ENCODE assay signal across 1 cellular context in the genomic region with DNA sequence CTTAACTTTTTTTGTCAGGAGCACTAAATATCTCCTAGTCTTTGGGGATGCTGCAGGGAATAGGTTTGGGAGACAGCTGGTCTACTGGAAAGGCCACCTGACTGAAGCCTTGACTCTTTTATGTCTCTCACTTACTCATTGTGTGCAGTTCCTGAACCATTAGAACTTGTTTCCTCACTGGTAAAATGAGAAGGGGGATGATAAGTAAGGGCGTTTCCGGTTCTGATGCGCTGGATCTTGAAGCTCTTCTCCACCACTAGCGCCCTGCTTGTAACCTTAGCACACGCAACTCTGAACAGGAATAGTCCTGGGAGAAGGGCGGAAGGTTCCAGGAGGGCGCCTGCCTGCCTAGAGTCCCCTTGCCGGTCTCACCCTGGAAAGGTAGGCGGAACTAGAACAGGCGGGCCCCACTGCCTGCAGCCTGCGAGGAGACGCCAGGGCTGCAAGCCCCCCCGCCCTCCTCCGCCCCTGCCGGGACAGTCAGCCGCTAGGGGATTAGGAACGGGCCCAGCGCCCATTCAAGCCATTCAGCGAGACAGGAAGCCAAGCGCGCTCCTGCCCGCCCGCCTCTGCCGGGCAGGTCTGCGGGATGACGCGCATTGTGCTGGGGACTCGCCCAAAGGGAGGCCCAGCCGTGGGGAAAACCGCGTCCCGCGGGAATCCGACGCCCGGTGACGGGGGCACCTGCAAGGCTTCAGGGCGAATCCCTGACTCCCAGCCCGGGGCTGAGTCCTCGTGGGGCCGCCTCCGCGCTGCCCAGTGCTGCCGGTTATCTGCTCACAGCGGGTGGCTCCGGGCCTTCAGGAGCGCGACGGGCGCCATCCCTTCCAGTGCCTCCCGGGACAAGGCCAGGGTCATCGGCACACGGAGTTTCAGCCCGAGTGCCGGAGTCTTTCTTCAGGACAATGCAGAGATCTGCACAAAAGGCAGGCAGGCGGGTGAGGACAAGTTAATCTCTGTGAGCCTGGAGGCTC.
A peak's percentile ranks its signal among the peaks of the same experiment; 100 is the strongest.
TF ChIP-seq lines count a peak whose summit lies in the region.

No MANE protein-coding gene starts in this region.

TF ChIP-seq in K562, 482 proteins besides CTCF, POLR2A, EP300 and RAD21 (continued from another document and continues in another):
- TF ChIP-seq, protein P1, sequence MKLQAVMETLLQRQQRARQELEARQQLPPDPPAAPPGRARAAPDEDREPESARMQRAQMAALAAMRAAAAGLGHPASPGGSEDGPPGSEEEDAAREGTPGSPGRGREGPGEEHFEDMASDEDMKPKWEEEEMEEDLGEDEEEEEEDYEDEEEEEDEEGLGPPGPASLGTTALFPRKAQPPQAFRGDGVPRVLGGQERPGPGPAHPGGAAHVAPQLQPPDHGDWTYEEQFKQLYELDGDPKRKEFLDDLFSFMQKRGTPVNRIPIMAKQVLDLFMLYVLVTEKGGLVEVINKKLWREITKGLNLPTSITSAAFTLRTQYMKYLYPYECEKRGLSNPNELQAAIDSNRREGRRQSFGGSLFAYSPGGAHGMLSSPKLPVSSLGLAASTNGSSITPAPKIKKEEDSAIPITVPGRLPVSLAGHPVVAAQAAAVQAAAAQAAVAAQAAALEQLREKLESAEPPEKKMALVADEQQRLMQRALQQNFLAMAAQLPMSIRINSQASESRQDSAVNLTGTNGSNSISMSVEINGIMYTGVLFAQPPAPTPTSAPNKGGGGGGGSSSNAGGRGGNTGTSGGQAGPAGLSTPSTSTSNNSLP (IDR thresholded peaks at IDR 0.05; ENCODE audit: borderline replicate concordance, low read depth, low read length): no peak
- no peak for TF ChIP-seq ZNF707 (CRISPR knock-in tag; conservative IDR thresholded peaks at IDR 0.05)
- TF ChIP-seq ZNF583 (CRISPR knock-in tag; IDR thresholded peaks at IDR 0.05): no peak
- TF ChIP-seq, protein P2, sequence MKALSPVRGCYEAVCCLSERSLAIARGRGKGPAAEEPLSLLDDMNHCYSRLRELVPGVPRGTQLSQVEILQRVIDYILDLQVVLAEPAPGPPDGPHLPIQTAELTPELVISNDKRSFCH (CRISPR knock-in tag; IDR thresholded peaks at IDR 0.05): no peak
- TF ChIP-seq, protein P2 (tag; IDR thresholded peaks at IDR 0.05): no peak
- no peak; the same call in 1 of the 2 replicates for TF ChIP-seq ESRRA (IDR thresholded peaks at IDR 0.05; ENCODE audit: borderline replicate concordance, low read depth)
- no peak for TF ChIP-seq NR3C1 (CRISPR knock-in tag; IDR thresholded peaks at IDR 0.05)
- no peak for TF ChIP-seq ZNF253 (CRISPR knock-in tag; conservative IDR thresholded peaks at IDR 0.05)
- TF ChIP-seq, protein P3, sequence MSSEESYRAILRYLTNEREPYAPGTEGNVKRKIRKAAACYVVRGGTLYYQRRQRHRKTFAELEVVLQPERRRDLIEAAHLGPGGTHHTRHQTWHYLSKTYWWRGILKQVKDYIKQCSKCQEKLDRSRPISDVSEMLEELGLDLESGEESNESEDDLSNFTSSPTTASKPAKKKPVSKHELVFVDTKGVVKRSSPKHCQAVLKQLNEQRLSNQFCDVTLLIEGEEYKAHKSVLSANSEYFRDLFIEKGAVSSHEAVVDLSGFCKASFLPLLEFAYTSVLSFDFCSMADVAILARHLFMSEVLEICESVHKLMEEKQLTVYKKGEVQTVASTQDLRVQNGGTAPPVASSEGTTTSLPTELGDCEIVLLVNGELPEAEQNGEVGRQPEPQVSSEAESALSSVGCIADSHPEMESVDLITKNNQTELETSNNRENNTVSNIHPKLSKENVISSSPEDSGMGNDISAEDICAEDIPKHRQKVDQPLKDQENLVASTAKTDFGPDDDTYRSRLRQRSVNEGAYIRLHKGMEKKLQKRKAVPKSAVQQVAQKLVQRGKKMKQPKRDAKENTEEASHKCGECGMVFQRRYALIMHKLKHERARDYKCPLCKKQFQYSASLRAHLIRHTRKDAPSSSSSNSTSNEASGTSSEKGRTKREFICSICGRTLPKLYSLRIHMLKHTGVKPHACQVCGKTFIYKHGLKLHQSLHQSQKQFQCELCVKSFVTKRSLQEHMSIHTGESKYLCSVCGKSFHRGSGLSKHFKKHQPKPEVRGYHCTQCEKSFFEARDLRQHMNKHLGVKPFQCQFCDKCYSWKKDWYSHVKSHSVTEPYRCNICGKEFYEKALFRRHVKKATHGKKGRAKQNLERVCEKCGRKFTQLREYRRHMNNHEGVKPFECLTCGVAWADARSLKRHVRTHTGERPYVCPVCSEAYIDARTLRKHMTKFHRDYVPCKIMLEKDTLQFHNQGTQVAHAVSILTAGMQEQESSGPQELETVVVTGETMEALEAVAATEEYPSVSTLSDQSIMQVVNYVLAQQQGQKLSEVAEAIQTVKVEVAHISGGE (CRISPR knock-in tag; IDR thresholded peaks at IDR 0.05): peak in 1 of 3 experiments; percentile 73; a peak in 2 of 6 replicates
- no peak for TF ChIP-seq NFIC (IDR thresholded peaks at IDR 0.05)
- TF ChIP-seq, protein P4, sequence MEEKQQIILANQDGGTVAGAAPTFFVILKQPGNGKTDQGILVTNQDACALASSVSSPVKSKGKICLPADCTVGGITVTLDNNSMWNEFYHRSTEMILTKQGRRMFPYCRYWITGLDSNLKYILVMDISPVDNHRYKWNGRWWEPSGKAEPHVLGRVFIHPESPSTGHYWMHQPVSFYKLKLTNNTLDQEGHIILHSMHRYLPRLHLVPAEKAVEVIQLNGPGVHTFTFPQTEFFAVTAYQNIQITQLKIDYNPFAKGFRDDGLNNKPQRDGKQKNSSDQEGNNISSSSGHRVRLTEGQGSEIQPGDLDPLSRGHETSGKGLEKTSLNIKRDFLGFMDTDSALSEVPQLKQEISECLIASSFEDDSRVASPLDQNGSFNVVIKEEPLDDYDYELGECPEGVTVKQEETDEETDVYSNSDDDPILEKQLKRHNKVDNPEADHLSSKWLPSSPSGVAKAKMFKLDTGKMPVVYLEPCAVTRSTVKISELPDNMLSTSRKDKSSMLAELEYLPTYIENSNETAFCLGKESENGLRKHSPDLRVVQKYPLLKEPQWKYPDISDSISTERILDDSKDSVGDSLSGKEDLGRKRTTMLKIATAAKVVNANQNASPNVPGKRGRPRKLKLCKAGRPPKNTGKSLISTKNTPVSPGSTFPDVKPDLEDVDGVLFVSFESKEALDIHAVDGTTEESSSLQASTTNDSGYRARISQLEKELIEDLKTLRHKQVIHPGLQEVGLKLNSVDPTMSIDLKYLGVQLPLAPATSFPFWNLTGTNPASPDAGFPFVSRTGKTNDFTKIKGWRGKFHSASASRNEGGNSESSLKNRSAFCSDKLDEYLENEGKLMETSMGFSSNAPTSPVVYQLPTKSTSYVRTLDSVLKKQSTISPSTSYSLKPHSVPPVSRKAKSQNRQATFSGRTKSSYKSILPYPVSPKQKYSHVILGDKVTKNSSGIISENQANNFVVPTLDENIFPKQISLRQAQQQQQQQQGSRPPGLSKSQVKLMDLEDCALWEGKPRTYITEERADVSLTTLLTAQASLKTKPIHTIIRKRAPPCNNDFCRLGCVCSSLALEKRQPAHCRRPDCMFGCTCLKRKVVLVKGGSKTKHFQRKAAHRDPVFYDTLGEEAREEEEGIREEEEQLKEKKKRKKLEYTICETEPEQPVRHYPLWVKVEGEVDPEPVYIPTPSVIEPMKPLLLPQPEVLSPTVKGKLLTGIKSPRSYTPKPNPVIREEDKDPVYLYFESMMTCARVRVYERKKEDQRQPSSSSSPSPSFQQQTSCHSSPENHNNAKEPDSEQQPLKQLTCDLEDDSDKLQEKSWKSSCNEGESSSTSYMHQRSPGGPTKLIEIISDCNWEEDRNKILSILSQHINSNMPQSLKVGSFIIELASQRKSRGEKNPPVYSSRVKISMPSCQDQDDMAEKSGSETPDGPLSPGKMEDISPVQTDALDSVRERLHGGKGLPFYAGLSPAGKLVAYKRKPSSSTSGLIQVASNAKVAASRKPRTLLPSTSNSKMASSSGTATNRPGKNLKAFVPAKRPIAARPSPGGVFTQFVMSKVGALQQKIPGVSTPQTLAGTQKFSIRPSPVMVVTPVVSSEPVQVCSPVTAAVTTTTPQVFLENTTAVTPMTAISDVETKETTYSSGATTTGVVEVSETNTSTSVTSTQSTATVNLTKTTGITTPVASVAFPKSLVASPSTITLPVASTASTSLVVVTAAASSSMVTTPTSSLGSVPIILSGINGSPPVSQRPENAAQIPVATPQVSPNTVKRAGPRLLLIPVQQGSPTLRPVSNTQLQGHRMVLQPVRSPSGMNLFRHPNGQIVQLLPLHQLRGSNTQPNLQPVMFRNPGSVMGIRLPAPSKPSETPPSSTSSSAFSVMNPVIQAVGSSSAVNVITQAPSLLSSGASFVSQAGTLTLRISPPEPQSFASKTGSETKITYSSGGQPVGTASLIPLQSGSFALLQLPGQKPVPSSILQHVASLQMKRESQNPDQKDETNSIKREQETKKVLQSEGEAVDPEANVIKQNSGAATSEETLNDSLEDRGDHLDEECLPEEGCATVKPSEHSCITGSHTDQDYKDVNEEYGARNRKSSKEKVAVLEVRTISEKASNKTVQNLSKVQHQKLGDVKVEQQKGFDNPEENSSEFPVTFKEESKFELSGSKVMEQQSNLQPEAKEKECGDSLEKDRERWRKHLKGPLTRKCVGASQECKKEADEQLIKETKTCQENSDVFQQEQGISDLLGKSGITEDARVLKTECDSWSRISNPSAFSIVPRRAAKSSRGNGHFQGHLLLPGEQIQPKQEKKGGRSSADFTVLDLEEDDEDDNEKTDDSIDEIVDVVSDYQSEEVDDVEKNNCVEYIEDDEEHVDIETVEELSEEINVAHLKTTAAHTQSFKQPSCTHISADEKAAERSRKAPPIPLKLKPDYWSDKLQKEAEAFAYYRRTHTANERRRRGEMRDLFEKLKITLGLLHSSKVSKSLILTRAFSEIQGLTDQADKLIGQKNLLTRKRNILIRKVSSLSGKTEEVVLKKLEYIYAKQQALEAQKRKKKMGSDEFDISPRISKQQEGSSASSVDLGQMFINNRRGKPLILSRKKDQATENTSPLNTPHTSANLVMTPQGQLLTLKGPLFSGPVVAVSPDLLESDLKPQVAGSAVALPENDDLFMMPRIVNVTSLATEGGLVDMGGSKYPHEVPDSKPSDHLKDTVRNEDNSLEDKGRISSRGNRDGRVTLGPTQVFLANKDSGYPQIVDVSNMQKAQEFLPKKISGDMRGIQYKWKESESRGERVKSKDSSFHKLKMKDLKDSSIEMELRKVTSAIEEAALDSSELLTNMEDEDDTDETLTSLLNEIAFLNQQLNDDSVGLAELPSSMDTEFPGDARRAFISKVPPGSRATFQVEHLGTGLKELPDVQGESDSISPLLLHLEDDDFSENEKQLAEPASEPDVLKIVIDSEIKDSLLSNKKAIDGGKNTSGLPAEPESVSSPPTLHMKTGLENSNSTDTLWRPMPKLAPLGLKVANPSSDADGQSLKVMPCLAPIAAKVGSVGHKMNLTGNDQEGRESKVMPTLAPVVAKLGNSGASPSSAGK (IDR thresholded peaks at IDR 0.05): peak; percentile 69
- no peak for TF ChIP-seq RBBP5 (IDR thresholded peaks at IDR 0.05; ENCODE audit: borderline replicate concordance, insufficient read depth, low read length, poor library complexity, severe bottlenecking)
- TF ChIP-seq CBX5 (IDR thresholded peaks at IDR 0.05; ENCODE audit: borderline replicate concordance, low read depth): 0 out of 2 replicates have a peak, but pooled peaks have one; percentile 32
- TF ChIP-seq RHOXF2B (CRISPR knock-in tag; conservative IDR thresholded peaks at IDR 0.05): no peak
- peak in 1 of 2 experiments; percentile 32; a peak in 1 of 4 replicates for TF ChIP-seq KDM4B (IDR thresholded peaks at IDR 0.05; ENCODE audit: borderline replicate concordance in 2 of 2, low read depth in 1 of 2)
- TF ChIP-seq FOSL1 (tag; conservative IDR thresholded peaks at IDR 0.05): peak; percentile 30; the same call in 1 of the 2 replicates
- no peak for TF ChIP-seq NFE2L1 (tag; IDR thresholded peaks at IDR 0.05; ENCODE audit: borderline replicate concordance, low read depth)
- no peak for TF ChIP-seq ZC3H11A (IDR thresholded peaks at IDR 0.05; ENCODE audit: low read depth, low read length)
- no peak for TF ChIP-seq HMG20B (CRISPR knock-in tag; IDR thresholded peaks at IDR 0.05)
- TF ChIP-seq, protein P5, sequence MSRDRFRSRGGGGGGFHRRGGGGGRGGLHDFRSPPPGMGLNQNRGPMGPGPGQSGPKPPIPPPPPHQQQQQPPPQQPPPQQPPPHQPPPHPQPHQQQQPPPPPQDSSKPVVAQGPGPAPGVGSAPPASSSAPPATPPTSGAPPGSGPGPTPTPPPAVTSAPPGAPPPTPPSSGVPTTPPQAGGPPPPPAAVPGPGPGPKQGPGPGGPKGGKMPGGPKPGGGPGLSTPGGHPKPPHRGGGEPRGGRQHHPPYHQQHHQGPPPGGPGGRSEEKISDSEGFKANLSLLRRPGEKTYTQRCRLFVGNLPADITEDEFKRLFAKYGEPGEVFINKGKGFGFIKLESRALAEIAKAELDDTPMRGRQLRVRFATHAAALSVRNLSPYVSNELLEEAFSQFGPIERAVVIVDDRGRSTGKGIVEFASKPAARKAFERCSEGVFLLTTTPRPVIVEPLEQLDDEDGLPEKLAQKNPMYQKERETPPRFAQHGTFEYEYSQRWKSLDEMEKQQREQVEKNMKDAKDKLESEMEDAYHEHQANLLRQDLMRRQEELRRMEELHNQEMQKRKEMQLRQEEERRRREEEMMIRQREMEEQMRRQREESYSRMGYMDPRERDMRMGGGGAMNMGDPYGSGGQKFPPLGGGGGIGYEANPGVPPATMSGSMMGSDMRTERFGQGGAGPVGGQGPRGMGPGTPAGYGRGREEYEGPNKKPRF (IDR thresholded peaks at IDR 0.05; ENCODE audit: low read depth, low read length): no peak
- no peak for TF ChIP-seq TFE3 (CRISPR knock-in tag; IDR thresholded peaks at IDR 0.05)
- TF ChIP-seq TRIM24 (IDR thresholded peaks at IDR 0.05): no peak
- TF ChIP-seq ZNF76 (CRISPR knock-in tag; IDR thresholded peaks at IDR 0.05; ENCODE audit: borderline replicate concordance): no peak
- TF ChIP-seq MTF1 (CRISPR knock-in tag; IDR thresholded peaks at IDR 0.05; ENCODE audit: borderline replicate concordance): no peak
- TF ChIP-seq ZNF398 (CRISPR knock-in tag; IDR thresholded peaks at IDR 0.05): no peak
- no peak for TF ChIP-seq TBP (optimal IDR thresholded peaks at IDR 0.05; ENCODE audit: low read depth, low read length)
- no peak for TF ChIP-seq SAFB2 (IDR thresholded peaks at IDR 0.05; ENCODE audit: borderline replicate concordance, low read depth, low read length, severe bottlenecking)
